Comparison of ENCODE assay signal across 10 cellular contexts in genomic region chr10:57986422-57986821, GRCh38.
"Had no signal": no experiment of that assay in that cellular context is flagged by ENCODE, and none has a peak within 500 bp of the region (broad histone marks: within the 10 kb centered on the region; RNA-seq: fewer than 3 reads in every experiment).

No MANE protein-coding gene starts in this region.

- H3K4me2 ChIP-seq: GM23338 had no signal

- H3K9ac ChIP-seq: GM23248 had no signal

- H3K9me3 Mint-ChIP-seq: GM23338, H9, HFFc6 had no signal

- DNase-seq: GM23248, GOT3, H7, H9, HCEC 1CT, HFFc6 had no signal

- H2AFZ ChIP-seq: GM23248, GM23338 had no signal

- H3K27ac ChIP-seq: GM23248 had no signal

- H3K4me3 Mint-ChIP-seq: GM23338, H9, HFFc6 had no signal

- H3K9me3 ChIP-seq: HAP-1 had no signal

- H3K27ac Mint-ChIP-seq: GM23338, H9, HFFc6 had no signal

- H3K36me3 ChIP-seq: HAP-1 had no signal

- FAIRE-seq: H1 had no signal

- H3K4me1 ChIP-seq: HAP-1 had no signal

- H3K4me3 ChIP-seq: GM23248, GM23338, HAP-1 had no signal

- ATAC-seq: GM23338, HCT116 had no signal
